Comparison of ENCODE assay signal across 19 cellular contexts in genomic region chr1:191284175-191284574, GRCh38.
"Had no signal": no experiment of that assay in that cellular context is flagged by ENCODE, and none has a peak within 500 bp of the region (broad histone marks: within the 10 kb centered on the region; RNA-seq: fewer than 3 reads in every experiment).

No MANE protein-coding gene starts in this region.

- H3K27ac Mint-ChIP-seq: T-cell had no signal

- ATAC-seq: Panc1, PC-3, T-cell had no signal

- H3K9me3 ChIP-seq: SK-N-SH had no signal

- DNase-seq: Kasumi-1, MM.1S, NCI-H1092 treated with DMSO at 0.1 percent for 48 hours, NCI-H1436, NCI-H187, NCI-H2029, NCI-H2081 treated with DMSO at 0.1 percent for 48 hours, NCI-H2227 treated with DMSO at 0.1 percent for 48 hours, NCI-H526 treated with DMSO at 0.1 percent for 48 hours, NCI-H774, PC-3, SHP77, SK-N-SH, SW 1271, T-cell had no signal

- H3K36me3 Mint-ChIP-seq: T-cell had no signal

- H3K4me3 Mint-ChIP-seq: T-cell had no signal

- H3K4me1 Mint-ChIP-seq: T-cell had no signal

- H3K27ac ChIP-seq: HL-60, KMS-11, RWPE1 had no signal

- H3K27me3 Mint-ChIP-seq: T-cell had no signal
